In the genomic region with DNA sequence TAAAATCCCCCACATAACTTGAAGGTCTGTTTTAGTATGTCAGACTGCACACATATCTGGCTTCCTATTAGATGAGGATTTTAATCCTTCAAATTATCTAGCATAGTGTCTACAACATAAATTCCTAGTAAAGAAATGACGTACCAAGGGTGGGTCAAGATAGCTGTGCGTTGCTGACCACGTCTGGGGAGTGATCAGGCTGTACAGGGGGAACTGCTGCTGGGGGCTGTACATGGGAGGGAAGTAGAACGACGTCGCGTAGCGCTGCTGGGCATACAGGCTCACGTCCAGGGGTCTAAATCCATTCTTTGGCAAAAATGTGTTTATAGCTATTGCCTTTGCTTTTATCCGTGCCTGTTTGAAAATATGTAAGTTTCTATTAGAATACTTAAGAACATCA, we compare ENCODE assay signal across 27 cellular contexts.
"Had no signal": no experiment of that assay in that cellular context is flagged by ENCODE, and none has a peak within 500 bp of the region (broad histone marks: within the 10 kb centered on the region; RNA-seq: fewer than 3 reads in every experiment).

No MANE protein-coding gene starts in this region.

- H3K27ac Mint-ChIP-seq: activated CD4-positive, alpha-beta memory T cell treated with anti-CD3 and anti-CD28 coated beads, Interleukin-2, amount 10 ng/mL, durations not matched to agents 7 days and 5 days; activated CD4-positive, alpha-beta T cell treated with anti-CD3 and anti-CD28 coated beads, Interleukin-2, amount 10 ng/mL, durations not matched to agents 7 days and 5 days; activated naive CD4-positive, alpha-beta T cell treated with anti-CD3 and anti-CD28 coated beads for 36 hours; activated naive CD8-positive, alpha-beta T cell treated with anti-CD3 and anti-CD28 coated beads for 36 hours; activated naive CD8-positive, alpha-beta T cell treated with anti-CD3 and anti-CD28 coated beads, Interleukin-2, amount 50 U/mL, for 24 hours; activated T-cell treated with anti-CD3 and anti-CD28 coated beads, Interleukin-2, amount 50 U/mL, for 72 hours; effector memory CD8-positive, alpha-beta T cell had no signal

- H3K27me3 ChIP-seq: adrenal gland, body of pancreas had no signal

- H3K4me3 Mint-ChIP-seq: activated CD4-positive, alpha-beta memory T cell treated with anti-CD3 and anti-CD28 coated beads, Interleukin-2, amount 10 ng/mL, durations not matched to agents 7 days and 5 days; activated CD4-positive, alpha-beta T cell treated with anti-CD3 and anti-CD28 coated beads, Interleukin-2, amount 10 ng/mL, durations not matched to agents 7 days and 5 days; activated naive CD4-positive, alpha-beta T cell treated with anti-CD3 and anti-CD28 coated beads for 36 hours; activated naive CD8-positive, alpha-beta T cell treated with anti-CD3 and anti-CD28 coated beads for 36 hours; activated naive CD8-positive, alpha-beta T cell treated with anti-CD3 and anti-CD28 coated beads, Interleukin-2, amount 50 U/mL, for 24 hours; activated T-cell treated with anti-CD3 and anti-CD28 coated beads, Interleukin-2, amount 50 U/mL, for 24 hours; activated T-cell treated with anti-CD3 and anti-CD28 coated beads, Interleukin-2, amount 50 U/mL, for 72 hours; effector memory CD8-positive, alpha-beta T cell; WTC11 had no signal

- H3K4me1 ChIP-seq: adrenal gland had no signal

- H3K27me3 Mint-ChIP-seq: activated CD4-positive, alpha-beta memory T cell treated with anti-CD3 and anti-CD28 coated beads, Interleukin-2, amount 10 ng/mL, durations not matched to agents 7 days and 5 days; activated CD4-positive, alpha-beta T cell treated with anti-CD3 and anti-CD28 coated beads, Interleukin-2, amount 10 ng/mL, durations not matched to agents 7 days and 5 days; activated naive CD8-positive, alpha-beta T cell treated with anti-CD3 and anti-CD28 coated beads for 36 hours; activated naive CD8-positive, alpha-beta T cell treated with anti-CD3 and anti-CD28 coated beads, Interleukin-2, amount 50 U/mL, for 24 hours; activated T-cell treated with anti-CD3 and anti-CD28 coated beads, Interleukin-2, amount 50 U/mL, for 24 hours; effector memory CD8-positive, alpha-beta T cell had no signal

- H3K4me1 Mint-ChIP-seq: activated CD4-positive, alpha-beta memory T cell treated with anti-CD3 and anti-CD28 coated beads, Interleukin-2, amount 10 ng/mL, durations not matched to agents 7 days and 5 days; WTC11 had no signal

- ATAC-seq: activated naive CD8-positive, alpha-beta T cell treated with anti-CD3 and anti-CD28 coated beads, Interleukin-2, amount 50 U/mL, for 24 hours; activated T-cell treated with anti-CD3 and anti-CD28 coated beads, Interleukin-2, amount 50 U/mL, for 72 hours; body of pancreas; effector memory CD8-positive, alpha-beta T cell; esophagus mucosa; WTC11 had no signal

- H3K9me3 Mint-ChIP-seq: activated CD4-positive, alpha-beta memory T cell treated with anti-CD3 and anti-CD28 coated beads, Interleukin-2, amount 10 ng/mL, durations not matched to agents 7 days and 5 days; activated CD4-positive, alpha-beta T cell treated with anti-CD3 and anti-CD28 coated beads, Interleukin-2, amount 10 ng/mL, durations not matched to agents 7 days and 5 days; activated naive CD4-positive, alpha-beta T cell treated with anti-CD3 and anti-CD28 coated beads for 36 hours; activated naive CD8-positive, alpha-beta T cell treated with anti-CD3 and anti-CD28 coated beads for 36 hours; activated naive CD8-positive, alpha-beta T cell treated with anti-CD3 and anti-CD28 coated beads, Interleukin-2, amount 50 U/mL, for 24 hours; activated T-cell treated with anti-CD3 and anti-CD28 coated beads, Interleukin-2, amount 50 U/mL, for 24 hours; activated T-cell treated with anti-CD3 and anti-CD28 coated beads, Interleukin-2, amount 50 U/mL, for 72 hours; effector memory CD8-positive, alpha-beta T cell; WTC11 had no signal

- H3K27ac ChIP-seq: adrenal gland, body of pancreas had no signal

- H3K9me3 ChIP-seq: adrenal gland, body of pancreas had no signal

- H3K4me3 ChIP-seq: adrenal gland, body of pancreas had no signal

- DNase-seq: activated CD4-positive, alpha-beta memory T cell treated with anti-CD3 and anti-CD28 coated beads, Interleukin-2, amount 10 ng/mL, durations not matched to agents 7 days and 5 days; activated CD4-positive, alpha-beta T cell treated with anti-CD3 and anti-CD28 coated beads for 1 hour; activated CD4-positive, alpha-beta T cell treated with anti-CD3 and anti-CD28 coated beads for 4 hours; activated CD4-positive, alpha-beta T cell treated with anti-CD3 and anti-CD28 coated beads, Interleukin-2, amount 10 ng/mL, durations not matched to agents 7 days and 5 days; activated CD4-positive, alpha-beta T cell treated with anti-CD3 and anti-CD28 coated beads, Interleukin-2, amount 50 U/mL, for 4 hours; activated CD8-positive, alpha-beta memory T cell treated with anti-CD3 and anti-CD28 coated beads, Interleukin-2, amount 50 U/mL, for 48 hours; activated gamma-delta T cell treated with Interleukin-2 at 50 U/mL for 16 hours; activated naive CD4-positive, alpha-beta T cell treated with anti-CD3 and anti-CD28 coated beads for 36 hours; activated naive CD8-positive, alpha-beta T cell treated with anti-CD3 and anti-CD28 coated beads for 36 hours; activated naive CD8-positive, alpha-beta T cell treated with anti-CD3 and anti-CD28 coated beads, Interleukin-2, amount 50 U/mL, for 24 hours; activated T-cell treated with anti-CD3 and anti-CD28 coated beads for 4 hours; activated T-cell treated with anti-CD3 and anti-CD28 coated beads, Interleukin-2, amount 50 U/mL, for 24 hours; activated T-cell treated with anti-CD3 and anti-CD28 coated beads, Interleukin-2, amount 50 U/mL, for 72 hours; adrenal gland; amygdala; aorta; body of pancreas; caudate nucleus; cortex of kidney; dermis blood vessel endothelial cell; effector CD4-positive, alpha-beta T cell; effector memory CD8-positive, alpha-beta T cell; foreskin fibroblast; head of caudate nucleus; T-helper 2 cell had no signal
